29 cellular contexts compared by ENCODE assay signal in genomic region chr6:34798057-34798456, GRCh38.
"Had no signal": no experiment of that assay in that cellular context is flagged by ENCODE, and none has a peak within 500 bp of the region (broad histone marks: within the 10 kb centered on the region; RNA-seq: fewer than 3 reads in every experiment).

No MANE protein-coding gene starts in this region.

- H3K4me2 ChIP-seq: hepatocyte had no signal

- ATAC-seq: effector memory CD8-positive, alpha-beta T cell; esophagus mucosa; foreskin keratinocyte; gastrocnemius medialis; gastroesophageal sphincter; heart left ventricle; heart right ventricle had no signal

- H3K4me3 ChIP-seq: colonic mucosa, coronary artery, dorsolateral prefrontal cortex, esophagus muscularis mucosa, esophagus squamous epithelium, gastrocnemius medialis, gastroesophageal sphincter, heart left ventricle, heart right ventricle, hepatocyte had no signal

- H3K36me3 ChIP-seq: colonic mucosa, esophagus muscularis mucosa, esophagus squamous epithelium, gastrocnemius medialis, gastroesophageal sphincter, heart left ventricle, heart right ventricle had no signal

- DNase-seq: colonic mucosa; cortex of kidney; dermis blood vessel endothelial cell; dorsolateral prefrontal cortex; effector CD4-positive, alpha-beta T cell; effector CD8-positive, alpha-beta T cell; effector memory CD4-positive, alpha-beta T cell; effector memory CD8-positive, alpha-beta T cell; endodermal cell; erythroblast; esophagus squamous epithelium; foreskin fibroblast; foreskin keratinocyte; foreskin melanocyte; gastrocnemius medialis; glutamatergic neuron; head of caudate nucleus; heart left ventricle; heart right ventricle had no signal

- H2AFZ ChIP-seq: hepatocyte had no signal

- H3K27me3 ChIP-seq: colonic mucosa, dorsolateral prefrontal cortex, esophagus muscularis mucosa, esophagus squamous epithelium, foreskin keratinocyte, gastrocnemius medialis, gastroesophageal sphincter, heart left ventricle, heart right ventricle, hepatocyte had no signal

- H3K27ac ChIP-seq: colonic mucosa, coronary artery, dorsolateral prefrontal cortex, epithelial cell of prostate, esophagus muscularis mucosa, esophagus squamous epithelium, foreskin keratinocyte, gastrocnemius medialis, gastroesophageal sphincter, heart left ventricle, hepatocyte had no signal

- H3K9me3 ChIP-seq: colonic mucosa, esophagus muscularis mucosa, esophagus squamous epithelium, gastrocnemius medialis, gastroesophageal sphincter, heart left ventricle, heart right ventricle had no signal

- FAIRE-seq: colon, endometrium, endothelial cell of umbilical vein, frontal cortex had no signal

- H3K4me1 ChIP-seq: colonic mucosa, foreskin keratinocyte had no signal
